13 cellular contexts compared by ENCODE assay signal in genomic region chr9:92607088-92607487, GRCh38.
DNase-seq lines count a peak whose midpoint lies in the region; ATAC-seq and FAIRE-seq lines count a peak whose summit lies in the region.
"Had no signal": no experiment of that assay in that cellular context is flagged by ENCODE, and none has a peak within 500 bp of the region (broad histone marks: within the 10 kb centered on the region; RNA-seq: fewer than 3 reads in every experiment).

No MANE protein-coding gene starts in this region.

- peaks cover 21% of the 10 kb centered on the region for H3K36me3 ChIP-seq in MG63

- no peaks in the 10 kb centered on the region for H3K27me3 ChIP-seq in MG63
- H3K27me3 ChIP-seq: gastrocnemius medialis, SJCRH30 had no signal

- peak; percentile 57 for DNase-seq in MG63
- peak; percentile 30 for DNase-seq in pulmonary artery endothelial cell (ENCODE audit: low read depth, low spot score)
- DNase-seq in amniotic stem cell (lab: John Stamatoyannopoulos, UW) = no peak
- DNase-seq in NCI-H1048 (lab: John Stamatoyannopoulos, UW) = no peak
- DNase-seq in activated CD4-positive, alpha-beta T cell treated with anti-CD3 and anti-CD28 coated beads for 48 hours = no peak
- DNase-seq: activated CD4-positive, alpha-beta memory T cell treated with anti-CD3 and anti-CD28 coated beads, Interleukin-2, amount 10 ng/mL, durations not matched to agents 7 days and 5 days; gastrocnemius medialis; stimulated activated CD4-positive, alpha-beta T cell treated with anti-CD3 and anti-CD28 coated beads, Interleukin-12 subunit alpha, Interleukin-12 subunit beta, amount 100 ng/mL, for 4 hours; stimulated activated naive CD4-positive, alpha-beta T cell had no signal

- no peak overlapping the region for H3K4me3 ChIP-seq in MG63
- H3K4me3 ChIP-seq: gastrocnemius medialis, SJCRH30 had no signal

- ATAC-seq in GM18502 (IDR thresholded peaks at IDR 0.05; ENCODE audit: poor library complexity, unreplicated experiment) (peak; percentile 59), GM18868 (IDR thresholded peaks at IDR 0.05; ENCODE audit: unreplicated experiment) (no peak)

- FAIRE-seq in endometrium (lab: Jason Lieb, UNC) = peak; percentile 35

- no peaks in the 10 kb centered on the region; the same call in 1 of the 2 replicates for H3K9me3 ChIP-seq in MG63
- H3K9me3 ChIP-seq: gastrocnemius medialis had no signal

Comparison
In these comparisons a context has a peak if more than half of its experiments do, and no peak if none do; other contexts are left out.
1. DNase-seq: peak in MG63 (single experiment) and pulmonary artery endothelial cell (single experiment); none in amniotic stem cell (single experiment), NCI-H1048 (single experiment) and activated CD4-positive, alpha-beta T cell treated with anti-CD3 and anti-CD28 coated beads for 48 hours (single experiment).